In genomic region chr4:151324449-151325319, GRCh38 we compare ENCODE assay signal across 8 cellular contexts. TPM values are rescaled to one million over a fixed set of nuclear protein-coding genes. Genes with fewer than 3 reads are reported as not detected.
DNase-seq lines count a peak whose midpoint lies in the region; ATAC-seq and TF ChIP-seq lines count a peak whose summit lies in the region.

No MANE protein-coding gene starts in this region.

- no peak overlapping the region for H3K27ac Mint-ChIP-seq in activated T-cell treated with anti-CD3 and anti-CD28 coated beads, Interleukin-2, amount 50 U/mL, for 24 hours

- WGBS in SK-N-SH (ENCODE audit: low lambda C conversion rate), result 6% methylated on average over 25 of the region's 57 CpGs
- no CpG with 5 or more reads among the region's 57 CpGs for WGBS in mesendoderm (ENCODE audit: extremely low coverage, insufficient coverage, low lambda C conversion rate)
- WGBS in testis, 2 donors, result 2 to 3% methylated on average over 21 to 56 of the region's 57 CpGs

- TF ChIP-seq RAD21 in SK-N-SH (IDR thresholded peaks at IDR 0.05; ENCODE audit: low read length), result no peak

- H2BK15ac ChIP-seq in mesendoderm (replicated peaks; ENCODE audit: low read depth), result peak overlapping the region; percentile 86

- CTCF ChIA-PET in SK-N-SH (lab: Yijun Ruan, JAX), result interaction anchor here (0.8 to 1.3 kb wide), 6 partner anchors 9 to 288 kb away, joined by 3 to 4 read pairs (median 3); no protein-coding TSS in a partner anchor

- H3K9me3 ChIP-seq in SK-N-SH, result no peaks in the 10 kb centered on the region
- no peaks in the 10 kb centered on the region for H3K9me3 ChIP-seq in testis

- POLR2A ChIA-PET in SK-N-SH (lab: Yijun Ruan, JAX), result interaction anchor here (0.6 to 1.4 kb wide), 8 partner anchors 26 to 225 kb away, joined by 3 to 5 read pairs (median 3); partner anchors contain the start of gene RPS3A

- peak overlapping the region; percentile 84 for H3K9ac ChIP-seq in SK-N-SH
- H3K9ac ChIP-seq in mesendoderm (ENCODE audit: low read length), result peak overlapping the region; percentile 88

- H3K27ac ChIP-seq in SK-N-SH (ENCODE audit: low read depth in 2 of 2, low read length in 1 of 2) (peak overlapping the region; percentile 68 to 81), epithelial cell of prostate (peak overlapping the region; percentile 91), mesendoderm (ENCODE audit: low read depth, low read length) (peak overlapping the region; percentile 90), testis (peak overlapping the region; percentile 84 to 90)

- H2AFZ ChIP-seq in SK-N-SH (ENCODE audit: low read depth), result peak overlapping the region; percentile 98; the same call in 1 of the 2 replicates

- H3K27me3 ChIP-seq in SK-N-SH (ENCODE audit: insufficient read depth), result no peaks in the 10 kb centered on the region
- no peaks in the 10 kb centered on the region for H3K27me3 ChIP-seq in mesendoderm (ENCODE audit: insufficient read depth, low read length, poor library complexity)
- no peaks in the 10 kb centered on the region for H3K27me3 ChIP-seq in testis

- H3K4me2 ChIP-seq in SK-N-SH (peak overlapping the region; percentile 79), mesendoderm (ENCODE audit: low read length) (peak overlapping the region; percentile 64)

- peak overlapping the region; percentile 94 for H3K56ac ChIP-seq in mesendoderm (ENCODE audit: low read length)

- TF ChIP-seq CTCF in SK-N-SH (IDR thresholded peaks at IDR 0.05) (no peak), testis (IDR thresholded peaks at IDR 0.05) (no peak)

- H3F3A ChIP-seq in SK-N-SH (replicated peaks; ENCODE audit: insufficient read depth), result peaks cover 38% of the 10 kb centered on the region

- H4K5ac ChIP-seq in mesendoderm (ENCODE audit: low read length), result no peak overlapping the region

- no peaks in the 10 kb centered on the region for H3K9me2 ChIP-seq in SK-N-SH

- H3K4me1 ChIP-seq in SK-N-SH (ENCODE audit: control insufficient read depth in 1 of 2, insufficient read depth in 2 of 2, low read depth in 1 of 2, low read length in 1 of 2) (peaks cover 0 to 7% of the 10 kb centered on the region in 2 experiments; a peak in 2 of 4 replicates), mesendoderm (ENCODE audit: control insufficient read depth, low read depth, low read length) (peaks cover 2% of the 10 kb centered on the region), testis (peaks cover 7% of the 10 kb centered on the region)

- peak overlapping the region; percentile 91 for H2BK5ac ChIP-seq in mesendoderm (ENCODE audit: low read length)

- intact Hi-C loops in testis (cut with DNase I; ENCODE audit: low total_unique reads), result no loop called here

- no peak overlapping the region for H3K23ac ChIP-seq in mesendoderm (ENCODE audit: low read length)

- TF ChIP-seq POLR2A in testis (IDR thresholded peaks at IDR 0.05), result no peak

- H3K18ac ChIP-seq in mesendoderm (ENCODE audit: low read length), result peak overlapping the region; percentile 91

- peak overlapping the region; percentile 64 for H3K4me3 Mint-ChIP-seq in activated T-cell treated with anti-CD3 and anti-CD28 coated beads, Interleukin-2, amount 50 U/mL, for 24 hours

- H4K8ac ChIP-seq in mesendoderm (ENCODE audit: low read depth, low read length), result no peak overlapping the region

- no peaks in the 10 kb centered on the region for H3K36me3 Mint-ChIP-seq in activated T-cell treated with anti-CD3 and anti-CD28 coated beads, Interleukin-2, amount 50 U/mL, for 24 hours (ENCODE audit: low read depth)

- H3K36me3 ChIP-seq in SK-N-SH (replicated peaks in 1 of 2; ENCODE audit: control insufficient read depth in 1 of 2, insufficient read depth in 2 of 2, low read length in 1 of 2) (no peaks in the 10 kb centered on the region), mesendoderm (ENCODE audit: control insufficient read depth, insufficient read depth, low read length) (no peaks in the 10 kb centered on the region), testis (ENCODE audit: low read depth, missing control alignments) (no peaks in the 10 kb centered on the region)

- H3K79me2 ChIP-seq in SK-N-SH (ENCODE audit: insufficient read depth), result peaks cover 36% of the 10 kb centered on the region
- peaks cover 28% of the 10 kb centered on the region for H3K79me2 ChIP-seq in mesendoderm (ENCODE audit: control insufficient read depth, insufficient read depth, low read length)

- ATAC-seq in GM21528 (IDR thresholded peaks at IDR 0.05; ENCODE audit: low FRiP score, unreplicated experiment), result no peak

- DNase-seq in activated T-cell treated with anti-CD3 and anti-CD28 coated beads, Interleukin-2, amount 50 U/mL, for 24 hours, result peak; percentile 30
- DNase-seq in activated T-cell treated with anti-CD3 and anti-CD28 coated beads for 4 hours (no peak), SK-N-SH (peak; percentile 64), epithelial cell of prostate (ENCODE audit: low read depth, low spot score) (no peak), mesendoderm (peak; percentile 93), testis (peak; percentile 72), NCI-H1436 treated with DMSO at 0.1 percent for 48 hours (lab: John Stamatoyannopoulos, UW) (no peak)

- no peak overlapping the region for H2AK5ac ChIP-seq in mesendoderm (ENCODE audit: low read length)

- peaks cover 15% of the 10 kb centered on the region for H3K4me1 Mint-ChIP-seq in activated T-cell treated with anti-CD3 and anti-CD28 coated beads, Interleukin-2, amount 50 U/mL, for 24 hours (ENCODE audit: low read depth)

- H3K4me3 ChIP-seq in SK-N-SH (ENCODE audit: low read depth in 2 of 2, low read length in 1 of 2), result peak overlapping the region; percentile 80 to 81
- peak overlapping the region; percentile 84 for H3K4me3 ChIP-seq in mesendoderm (ENCODE audit: low read length)
- peak overlapping the region; percentile 74 to 83 for H3K4me3 ChIP-seq in testis

- TF ChIP-seq EP300 in SK-N-SH (IDR thresholded peaks at IDR 0.05; ENCODE audit: borderline replicate concordance in 1 of 2, low read depth in 1 of 2, low read length in 1 of 2), result no peak

- peaks cover 70% of the 10 kb centered on the region for H3K27me3 Mint-ChIP-seq in activated T-cell treated with anti-CD3 and anti-CD28 coated beads, Interleukin-2, amount 50 U/mL, for 24 hours

- H3K4ac ChIP-seq in mesendoderm (ENCODE audit: low read depth, low read length), result peak overlapping the region; percentile 61

- peaks cover 5% of the 10 kb centered on the region for H3K79me1 ChIP-seq in mesendoderm (ENCODE audit: low read length)

- no peaks in the 10 kb centered on the region for H3K9me3 Mint-ChIP-seq in activated T-cell treated with anti-CD3 and anti-CD28 coated beads, Interleukin-2, amount 50 U/mL, for 24 hours

- H4K20me1 ChIP-seq in SK-N-SH (ENCODE audit: insufficient read depth), result no peaks in the 10 kb centered on the region

- H2BK120ac ChIP-seq in mesendoderm (ENCODE audit: low read depth, low read length), result no peak overlapping the region

TF ChIP-seq in SK-N-SH, 30 proteins besides CTCF, POLR2A, EP300 and RAD21 (continues in another document):
- TF ChIP-seq TCF12 (IDR thresholded peaks at IDR 0.05) (no peak; the same call in 1 of the 2 replicates), MEF2A (IDR thresholded peaks at IDR 0.05; ENCODE audit: borderline replicate concordance, low read depth) (no peak), CHD2 (IDR thresholded peaks at IDR 0.05; ENCODE audit: low read length, partially characterized antibody) (no peak), PBX3 (IDR thresholded peaks at IDR 0.05) (no peak), TEAD4 (IDR thresholded peaks at IDR 0.05; ENCODE audit: borderline replicate concordance, insufficient read depth) (no peak), RFX5 (IDR thresholded peaks at IDR 0.05; ENCODE audit: low read length) (no peak)
- TF ChIP-seq, protein P1, sequence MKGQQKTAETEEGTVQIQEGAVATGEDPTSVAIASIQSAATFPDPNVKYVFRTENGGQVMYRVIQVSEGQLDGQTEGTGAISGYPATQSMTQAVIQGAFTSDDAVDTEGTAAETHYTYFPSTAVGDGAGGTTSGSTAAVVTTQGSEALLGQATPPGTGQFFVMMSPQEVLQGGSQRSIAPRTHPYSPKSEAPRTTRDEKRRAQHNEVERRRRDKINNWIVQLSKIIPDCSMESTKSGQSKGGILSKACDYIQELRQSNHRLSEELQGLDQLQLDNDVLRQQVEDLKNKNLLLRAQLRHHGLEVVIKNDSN (IDR thresholded peaks at IDR 0.05; ENCODE audit: borderline replicate concordance, low read depth), result no peak

RNA-seq across cellular contexts. Expression of gene SH3D19, which starts 0.7 kb away (rescaled TPM):
- polyA plus RNA-seq in SK-N-SH (2012; rRNA removed), result 7.1 and 9.6 TPM in 2 replicates
- polyA plus RNA-seq in SK-N-SH (2012; cell fraction: cytosol; rRNA removed), result 9.2 and 10.8 TPM in 2 replicates
- polyA plus RNA-seq in SK-N-SH (2012; cell fraction: nucleus; rRNA removed), result 9.2 and 15.4 TPM in 2 replicates
- polyA plus RNA-seq in mesendoderm (2013, experiment 1 of 2), result 31.1 TPM
- polyA plus RNA-seq in mesendoderm (2013, experiment 2 of 2), result 32.5 TPM
- 10 to 100 TPM; 49.9 to 58.6 TPM for total RNA-seq in testis
- 40.6 TPM for polyA plus RNA-seq in testis (ENCODE audit: insufficient read depth, low read depth, low replicate concordance)

RNA-seq across cellular contexts. Expression of gene PRSS48, which starts 47.7 kb away (rescaled TPM):
- not detected in 2 replicates for polyA plus RNA-seq in SK-N-SH (2012; rRNA removed)
- not detected in 2 replicates for polyA plus RNA-seq in SK-N-SH (2012; cell fraction: cytosol; rRNA removed)
- not detected in 2 replicates for polyA plus RNA-seq in SK-N-SH (2012; cell fraction: nucleus; rRNA removed)
- polyA plus RNA-seq in mesendoderm (2013, experiment 1 of 2), result not detected
- not detected for polyA plus RNA-seq in mesendoderm (2013, experiment 2 of 2)
- total RNA-seq in testis, result under 1 TPM in 1 of 2 donors, not detected in 1; 0.71 TPM
- 2.0 TPM for polyA plus RNA-seq in testis (ENCODE audit: insufficient read depth, low read depth, low replicate concordance)

Comparison
In these comparisons a context has a peak if more than half of its experiments do, and no peak if none do; other contexts are left out.
1. DNase-seq: peak in activated T-cell treated with anti-CD3 and anti-CD28 coated beads, Interleukin-2, amount 50 U/mL, for 24 hours (single experiment), SK-N-SH (single experiment), mesendoderm (single experiment) and testis (single experiment); none in activated T-cell treated with anti-CD3 and anti-CD28 coated beads for 4 hours (single experiment), epithelial cell of prostate (single experiment) and NCI-H1436 treated with DMSO at 0.1 percent for 48 hours (single experiment).
2. Peak in every context shown above with its lines, with median percentiles within 50 percentile points of each other: H3K27ac ChIP-seq and H3K4me3 ChIP-seq.